Comparison of ENCODE assay signal across 1 cellular context in the genomic region with DNA sequence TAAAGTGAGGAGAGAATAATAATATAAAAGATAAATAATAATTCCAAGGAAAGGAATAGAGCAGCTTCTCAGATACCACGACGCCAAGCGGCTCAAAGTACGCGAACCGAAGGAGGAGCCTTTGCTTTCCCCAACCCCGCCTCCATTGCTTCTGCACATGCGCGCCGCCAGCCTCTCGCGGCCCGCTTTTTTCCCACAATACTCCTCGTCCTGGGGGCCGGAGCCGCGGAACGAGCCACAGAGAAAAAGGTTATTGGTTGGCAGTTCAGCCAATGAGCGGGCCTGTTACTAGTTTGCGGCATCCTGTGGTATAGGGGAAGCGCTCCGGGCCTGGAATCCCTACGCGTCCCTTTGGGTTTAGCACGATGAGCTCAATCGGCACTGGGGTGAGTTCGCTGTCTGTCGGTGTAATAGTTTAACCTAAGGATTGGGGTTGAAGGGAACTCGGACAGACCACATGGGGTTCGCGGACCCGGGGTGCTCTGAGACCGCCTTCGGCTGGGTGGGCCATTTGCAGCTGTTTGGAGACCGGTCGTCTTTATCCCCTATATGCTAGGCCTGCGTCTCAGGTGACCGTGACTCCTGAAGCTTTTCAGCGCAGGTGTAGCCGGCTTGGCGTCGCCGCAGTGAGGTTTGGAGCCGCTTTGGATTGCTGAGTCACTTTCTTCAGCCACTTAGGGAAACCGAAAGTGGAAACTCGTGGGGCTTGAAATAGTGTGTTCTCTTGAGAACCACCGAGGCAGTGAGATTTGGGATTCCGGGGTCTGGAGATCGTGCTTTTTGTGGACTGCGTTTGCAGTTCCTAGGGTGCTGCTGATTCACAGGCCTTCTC.
TF ChIP-seq lines count a peak whose summit lies in the region.

PSMA3 (plus strand) TSS at position 288 of the 832 bp plus-strand sequence; CDS start at position 366, 78 bp downstream.

TF ChIP-seq in HepG2, 621 proteins besides CTCF, POLR2A, EP300 and RAD21 (continued from another document and continues in another):
- TF ChIP-seq ATF1 (CRISPR knock-in tag; IDR thresholded peaks at IDR 0.05) (peak; percentile 33; the same call in 1 of the 2 replicates), MAZ (IDR thresholded peaks at IDR 0.05; ENCODE audit: borderline replicate concordance, low read depth, low read length) (0 out of 2 replicates have a peak, but pooled peaks have one; percentile 42), MAZ (CRISPR knock-in tag; IDR thresholded peaks at IDR 0.05; ENCODE audit: low read depth) (no peak; the same call in 1 of the 2 replicates), ZMYM2 (CRISPR knock-in tag; IDR thresholded peaks at IDR 0.05) (no peak), REPIN1 (CRISPR knock-in tag; IDR thresholded peaks at IDR 0.05; ENCODE audit: borderline replicate concordance, low read depth) (peak; percentile 66; the same call in 1 of the 2 replicates), CBX1 (IDR thresholded peaks at IDR 0.05; ENCODE audit: low read depth) (no peak), HES4 (CRISPR knock-in tag; IDR thresholded peaks at IDR 0.05; ENCODE audit: borderline replicate concordance) (no peak), TFE3 (CRISPR knock-in tag; IDR thresholded peaks at IDR 0.05) (no peak; the same call in 1 of the 2 replicates), NFATC3 (CRISPR knock-in tag; IDR thresholded peaks at IDR 0.05) (no peak), ZNF577 (CRISPR knock-in tag; IDR thresholded peaks at IDR 0.05; ENCODE audit: borderline replicate concordance, low read depth) (no peak), ZNF772 (CRISPR knock-in tag; IDR thresholded peaks at IDR 0.05) (no peak), ZFX (CRISPR knock-in tag; IDR thresholded peaks at IDR 0.05; ENCODE audit: low read depth) (peak; percentile 96), POLR2AphosphoS2 (IDR thresholded peaks at IDR 0.05; ENCODE audit: low read depth, low read length) (no peak), ZKSCAN1 (IDR thresholded peaks at IDR 0.05; ENCODE audit: low read length) (0 out of 2 replicates have a peak, but pooled peaks have one; percentile 40), MZF1 (CRISPR knock-in tag; IDR thresholded peaks at IDR 0.05; ENCODE audit: borderline replicate concordance) (no peak), MLXIP (CRISPR knock-in tag; IDR thresholded peaks at IDR 0.05; ENCODE audit: borderline replicate concordance) (no peak), IKZF1 (IDR thresholded peaks at IDR 0.05) (no peak), ZNF33B (CRISPR knock-in tag; IDR thresholded peaks at IDR 0.05) (no peak; the same call in 1 of the 2 replicates), ZFP90 (CRISPR knock-in tag; IDR thresholded peaks at IDR 0.05; ENCODE audit: borderline replicate concordance) (no peak), ZGPAT (CRISPR knock-in tag; IDR thresholded peaks at IDR 0.05) (peak; percentile 18; the same call in 1 of the 2 replicates), SMC3 (IDR thresholded peaks at IDR 0.05; ENCODE audit: low read length) (no peak), TAF1 (CRISPR knock-in tag; IDR thresholded peaks at IDR 0.05) (peak; percentile 93), GPN1 (CRISPR knock-in tag; IDR thresholded peaks at IDR 0.05; ENCODE audit: borderline replicate concordance) (no peak), HOXD1 (CRISPR knock-in tag; IDR thresholded peaks at IDR 0.05) (no peak), ZNF20 (CRISPR knock-in tag; IDR thresholded peaks at IDR 0.05) (no peak), ELF4 (CRISPR knock-in tag; IDR thresholded peaks at IDR 0.05; ENCODE audit: borderline replicate concordance) (no peak)
- TF ChIP-seq, protein P1, sequence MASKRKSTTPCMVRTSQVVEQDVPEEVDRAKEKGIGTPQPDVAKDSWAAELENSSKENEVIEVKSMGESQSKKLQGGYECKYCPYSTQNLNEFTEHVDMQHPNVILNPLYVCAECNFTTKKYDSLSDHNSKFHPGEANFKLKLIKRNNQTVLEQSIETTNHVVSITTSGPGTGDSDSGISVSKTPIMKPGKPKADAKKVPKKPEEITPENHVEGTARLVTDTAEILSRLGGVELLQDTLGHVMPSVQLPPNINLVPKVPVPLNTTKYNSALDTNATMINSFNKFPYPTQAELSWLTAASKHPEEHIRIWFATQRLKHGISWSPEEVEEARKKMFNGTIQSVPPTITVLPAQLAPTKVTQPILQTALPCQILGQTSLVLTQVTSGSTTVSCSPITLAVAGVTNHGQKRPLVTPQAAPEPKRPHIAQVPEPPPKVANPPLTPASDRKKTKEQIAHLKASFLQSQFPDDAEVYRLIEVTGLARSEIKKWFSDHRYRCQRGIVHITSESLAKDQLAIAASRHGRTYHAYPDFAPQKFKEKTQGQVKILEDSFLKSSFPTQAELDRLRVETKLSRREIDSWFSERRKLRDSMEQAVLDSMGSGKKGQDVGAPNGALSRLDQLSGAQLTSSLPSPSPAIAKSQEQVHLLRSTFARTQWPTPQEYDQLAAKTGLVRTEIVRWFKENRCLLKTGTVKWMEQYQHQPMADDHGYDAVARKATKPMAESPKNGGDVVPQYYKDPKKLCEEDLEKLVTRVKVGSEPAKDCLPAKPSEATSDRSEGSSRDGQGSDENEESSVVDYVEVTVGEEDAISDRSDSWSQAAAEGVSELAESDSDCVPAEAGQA (IDR thresholded peaks at IDR 0.05; ENCODE audit: low read depth): no peak
- TF ChIP-seq, protein P1 (CRISPR knock-in tag; IDR thresholded peaks at IDR 0.05; ENCODE audit: borderline replicate concordance): no peak
- TF ChIP-seq, protein P2, sequence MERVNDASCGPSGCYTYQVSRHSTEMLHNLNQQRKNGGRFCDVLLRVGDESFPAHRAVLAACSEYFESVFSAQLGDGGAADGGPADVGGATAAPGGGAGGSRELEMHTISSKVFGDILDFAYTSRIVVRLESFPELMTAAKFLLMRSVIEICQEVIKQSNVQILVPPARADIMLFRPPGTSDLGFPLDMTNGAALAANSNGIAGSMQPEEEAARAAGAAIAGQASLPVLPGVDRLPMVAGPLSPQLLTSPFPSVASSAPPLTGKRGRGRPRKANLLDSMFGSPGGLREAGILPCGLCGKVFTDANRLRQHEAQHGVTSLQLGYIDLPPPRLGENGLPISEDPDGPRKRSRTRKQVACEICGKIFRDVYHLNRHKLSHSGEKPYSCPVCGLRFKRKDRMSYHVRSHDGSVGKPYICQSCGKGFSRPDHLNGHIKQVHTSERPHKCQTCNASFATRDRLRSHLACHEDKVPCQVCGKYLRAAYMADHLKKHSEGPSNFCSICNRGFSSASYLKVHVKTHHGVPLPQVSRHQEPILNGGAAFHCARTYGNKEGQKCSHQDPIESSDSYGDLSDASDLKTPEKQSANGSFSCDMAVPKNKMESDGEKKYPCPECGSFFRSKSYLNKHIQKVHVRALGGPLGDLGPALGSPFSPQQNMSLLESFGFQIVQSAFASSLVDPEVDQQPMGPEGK (CRISPR knock-in tag; IDR thresholded peaks at IDR 0.05): peak; percentile 48
- TF ChIP-seq, protein P3, sequence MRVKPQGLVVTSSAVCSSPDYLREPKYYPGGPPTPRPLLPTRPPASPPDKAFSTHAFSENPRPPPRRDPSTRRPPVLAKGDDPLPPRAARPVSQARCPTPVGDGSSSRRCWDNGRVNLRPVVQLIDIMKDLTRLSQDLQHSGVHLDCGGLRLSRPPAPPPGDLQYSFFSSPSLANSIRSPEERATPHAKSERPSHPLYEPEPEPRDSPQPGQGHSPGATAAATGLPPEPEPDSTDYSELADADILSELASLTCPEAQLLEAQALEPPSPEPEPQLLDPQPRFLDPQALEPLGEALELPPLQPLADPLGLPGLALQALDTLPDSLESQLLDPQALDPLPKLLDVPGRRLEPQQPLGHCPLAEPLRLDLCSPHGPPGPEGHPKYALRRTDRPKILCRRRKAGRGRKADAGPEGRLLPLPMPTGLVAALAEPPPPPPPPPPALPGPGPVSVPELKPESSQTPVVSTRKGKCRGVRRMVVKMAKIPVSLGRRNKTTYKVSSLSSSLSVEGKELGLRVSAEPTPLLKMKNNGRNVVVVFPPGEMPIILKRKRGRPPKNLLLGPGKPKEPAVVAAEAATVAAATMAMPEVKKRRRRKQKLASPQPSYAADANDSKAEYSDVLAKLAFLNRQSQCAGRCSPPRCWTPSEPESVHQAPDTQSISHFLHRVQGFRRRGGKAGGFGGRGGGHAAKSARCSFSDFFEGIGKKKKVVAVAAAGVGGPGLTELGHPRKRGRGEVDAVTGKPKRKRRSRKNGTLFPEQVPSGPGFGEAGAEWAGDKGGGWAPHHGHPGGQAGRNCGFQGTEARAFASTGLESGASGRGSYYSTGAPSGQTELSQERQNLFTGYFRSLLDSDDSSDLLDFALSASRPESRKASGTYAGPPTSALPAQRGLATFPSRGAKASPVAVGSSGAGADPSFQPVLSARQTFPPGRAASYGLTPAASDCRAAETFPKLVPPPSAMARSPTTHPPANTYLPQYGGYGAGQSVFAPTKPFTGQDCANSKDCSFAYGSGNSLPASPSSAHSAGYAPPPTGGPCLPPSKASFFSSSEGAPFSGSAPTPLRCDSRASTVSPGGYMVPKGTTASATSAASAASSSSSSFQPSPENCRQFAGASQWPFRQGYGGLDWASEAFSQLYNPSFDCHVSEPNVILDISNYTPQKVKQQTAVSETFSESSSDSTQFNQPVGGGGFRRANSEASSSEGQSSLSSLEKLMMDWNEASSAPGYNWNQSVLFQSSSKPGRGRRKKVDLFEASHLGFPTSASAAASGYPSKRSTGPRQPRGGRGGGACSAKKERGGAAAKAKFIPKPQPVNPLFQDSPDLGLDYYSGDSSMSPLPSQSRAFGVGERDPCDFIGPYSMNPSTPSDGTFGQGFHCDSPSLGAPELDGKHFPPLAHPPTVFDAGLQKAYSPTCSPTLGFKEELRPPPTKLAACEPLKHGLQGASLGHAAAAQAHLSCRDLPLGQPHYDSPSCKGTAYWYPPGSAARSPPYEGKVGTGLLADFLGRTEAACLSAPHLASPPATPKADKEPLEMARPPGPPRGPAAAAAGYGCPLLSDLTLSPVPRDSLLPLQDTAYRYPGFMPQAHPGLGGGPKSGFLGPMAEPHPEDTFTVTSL (CRISPR knock-in tag; IDR thresholded peaks at IDR 0.05; ENCODE audit: borderline replicate concordance): no peak; the same call in 1 of the 2 replicates
- TF ChIP-seq, protein P4, sequence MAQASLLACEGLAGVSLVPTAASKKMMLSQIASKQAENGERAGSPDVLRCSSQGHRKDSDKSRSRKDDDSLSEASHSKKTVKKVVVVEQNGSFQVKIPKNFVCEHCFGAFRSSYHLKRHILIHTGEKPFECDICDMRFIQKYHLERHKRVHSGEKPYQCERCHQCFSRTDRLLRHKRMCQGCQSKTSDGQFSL (CRISPR knock-in tag; IDR thresholded peaks at IDR 0.05): no peak
